Comparison of ENCODE assay signal across 1 cellular context in the genomic region with DNA sequence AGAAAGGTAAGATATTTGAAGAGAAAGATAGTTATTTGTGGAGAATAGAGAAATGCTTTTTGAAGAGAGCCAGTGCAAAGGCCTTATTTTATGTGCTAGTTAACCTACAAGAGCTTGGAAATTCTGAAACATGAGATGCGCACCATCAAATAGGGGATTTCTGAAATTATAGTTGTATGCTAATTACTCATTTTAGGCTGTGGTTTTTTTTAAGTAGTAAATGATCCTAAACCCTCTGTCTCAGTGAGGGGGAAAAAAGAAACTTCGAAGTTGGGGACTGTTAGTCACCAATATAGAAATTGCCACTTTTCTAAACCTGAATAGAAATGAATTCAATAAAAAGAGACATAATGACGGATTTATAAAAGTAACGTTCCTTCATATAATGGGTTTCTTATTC.
TF ChIP-seq lines count a peak whose summit lies in the region.

No MANE protein-coding gene starts in this region.

TF ChIP-seq in SK-N-SH treated with all-trans-retinoic acid at 6 μM for 48 hours, 23 proteins besides CTCF, POLR2A, EP300 and RAD21 (continued from another document):
- TF ChIP-seq, protein P1, sequence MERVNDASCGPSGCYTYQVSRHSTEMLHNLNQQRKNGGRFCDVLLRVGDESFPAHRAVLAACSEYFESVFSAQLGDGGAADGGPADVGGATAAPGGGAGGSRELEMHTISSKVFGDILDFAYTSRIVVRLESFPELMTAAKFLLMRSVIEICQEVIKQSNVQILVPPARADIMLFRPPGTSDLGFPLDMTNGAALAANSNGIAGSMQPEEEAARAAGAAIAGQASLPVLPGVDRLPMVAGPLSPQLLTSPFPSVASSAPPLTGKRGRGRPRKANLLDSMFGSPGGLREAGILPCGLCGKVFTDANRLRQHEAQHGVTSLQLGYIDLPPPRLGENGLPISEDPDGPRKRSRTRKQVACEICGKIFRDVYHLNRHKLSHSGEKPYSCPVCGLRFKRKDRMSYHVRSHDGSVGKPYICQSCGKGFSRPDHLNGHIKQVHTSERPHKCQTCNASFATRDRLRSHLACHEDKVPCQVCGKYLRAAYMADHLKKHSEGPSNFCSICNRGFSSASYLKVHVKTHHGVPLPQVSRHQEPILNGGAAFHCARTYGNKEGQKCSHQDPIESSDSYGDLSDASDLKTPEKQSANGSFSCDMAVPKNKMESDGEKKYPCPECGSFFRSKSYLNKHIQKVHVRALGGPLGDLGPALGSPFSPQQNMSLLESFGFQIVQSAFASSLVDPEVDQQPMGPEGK (CRISPR knock-in tag; IDR thresholded peaks at IDR 0.05; ENCODE audit: borderline replicate concordance), result no peak
- TF ChIP-seq ZFP3 (CRISPR knock-in tag; IDR thresholded peaks at IDR 0.05), result no peak
- TF ChIP-seq ZC3H10 (CRISPR knock-in tag; IDR thresholded peaks at IDR 0.05), result no peak
